Comparison of ENCODE assay signal across 9 cellular contexts in genomic region chr5:146041180-146041789, GRCh38.
DNase-seq lines count a peak whose midpoint lies in the region; ATAC-seq and TF ChIP-seq lines count a peak whose summit lies in the region.
"Had no signal": no experiment of that assay in that cellular context is flagged by ENCODE, and none has a peak within 500 bp of the region (broad histone marks: within the 10 kb centered on the region; RNA-seq: fewer than 3 reads in every experiment).

No MANE protein-coding gene starts in this region.

- no peak overlapping the region for H2AFZ ChIP-seq in hepatocyte

- H3K4me2 ChIP-seq in hepatocyte, result no peak overlapping the region

- no peak overlapping the region for H3K4me3 ChIP-seq in GM12875 (ENCODE audit: low read depth, low read length)
- H3K4me3 ChIP-seq in hepatocyte, result no peak overlapping the region
- H3K4me3 ChIP-seq: SK-N-MC had no signal

- H3K79me2 ChIP-seq in hepatocyte, result peaks cover 24% of the 10 kb centered on the region

- TF ChIP-seq CTCF in GM12875 (IDR thresholded peaks at IDR 0.05; ENCODE audit: borderline replicate concordance, insufficient read depth, low read depth, low read length) (peak; percentile 29; the same call in 1 of the 2 replicates), hepatocyte (IDR thresholded peaks at IDR 0.05; ENCODE audit: poor library complexity) (peak; percentile 26)

- peaks cover 8% of the 10 kb centered on the region for H3K36me3 ChIP-seq in hepatocyte (replicated peaks; ENCODE audit: insufficient read depth, low read depth)

- H3K9me3 ChIP-seq in hepatocyte (ENCODE audit: low read depth), result no peaks in the 10 kb centered on the region

- H3K9me2 ChIP-seq in hepatocyte (replicated peaks; ENCODE audit: insufficient read depth), result no peaks in the 10 kb centered on the region

- 86% methylated on average over 10 of the region's 10 CpGs for WGBS in hepatocyte (ENCODE audit: low lambda C conversion rate, missing lambda C conversion rate)

- H4K20me1 ChIP-seq in hepatocyte (ENCODE audit: insufficient read depth, poor library complexity, severe bottlenecking), result no peaks in the 10 kb centered on the region

- ATAC-seq in HG02571 (IDR thresholded peaks at IDR 0.05; ENCODE audit: unreplicated experiment), result peak; percentile 53

- peaks cover 16% of the 10 kb centered on the region for H3K4me1 ChIP-seq in hepatocyte (ENCODE audit: insufficient read depth)

- no peaks in the 10 kb centered on the region for H3K27me3 ChIP-seq in hepatocyte

- H3K27ac ChIP-seq in hepatocyte, result peak overlapping the region; percentile 37
- H3K27ac ChIP-seq: SK-N-MC had no signal

- peak; percentile 20 for DNase-seq in RPMI8226
- DNase-seq in hepatocyte (ENCODE audit: low spot score), result no peak
- DNase-seq in activated T-cell treated with anti-CD3 and anti-CD28 coated beads, Interleukin-2, amount 50 U/mL, for 1 hour, result no peak
- DNase-seq in mucosa of gallbladder (ENCODE audit: low spot score), result no peak
- DNase-seq in NCI-H2081 treated with DMSO at 0.1 percent for 48 hours (lab: John Stamatoyannopoulos, UW), result no peak
- DNase-seq in NCI-H345 treated with DMSO at 0.1 percent for 48 hours (lab: John Stamatoyannopoulos, UW; ENCODE audit: unreplicated experiment), result no peak
